ENCODE assay signal across 8 cellular contexts in the genomic region with DNA sequence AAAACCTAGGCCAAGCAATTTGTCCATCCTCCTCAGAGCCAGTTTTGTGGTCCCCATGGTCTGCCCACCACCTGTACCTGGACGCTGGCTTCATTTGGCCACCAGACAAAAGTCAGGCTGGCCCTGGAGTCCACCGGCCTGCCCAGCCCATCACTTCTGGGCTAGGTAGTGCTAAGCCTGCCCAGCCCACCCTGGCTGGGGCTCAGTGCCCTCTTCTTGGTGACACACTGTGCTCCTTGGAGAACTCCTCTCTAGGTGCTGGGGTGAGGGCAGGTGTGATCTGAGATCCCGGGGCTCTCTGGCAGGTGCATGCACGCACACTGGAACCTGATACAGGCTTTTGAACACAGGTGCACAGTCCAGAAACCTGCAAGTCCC. TPM values are rescaled to one million over a fixed set of nuclear protein-coding genes. Genes with fewer than 3 reads are reported as not detected.
A peak's percentile ranks its signal among the peaks of the same experiment; 100 is the strongest.
DNase-seq lines count a peak whose midpoint lies in the region; ATAC-seq and TF ChIP-seq lines count a peak whose summit lies in the region.

No MANE protein-coding gene starts in this region.

- H3K9me3 ChIP-seq in BLaER1 = no peaks in the 10 kb centered on the region

- peak overlapping the region; percentile 82; the same call in 1 of the 2 replicates for H3K9ac ChIP-seq in BLaER1

- ATAC-seq in central memory CD8-positive, alpha-beta T cell (replicated peaks; ENCODE audit: extremely low read depth, poor library complexity, severe bottlenecking) = no peak
- ATAC-seq in naive B cell (ENCODE audit: low read depth in 2 of 2) = no peak
- ATAC-seq in GM21528 (IDR thresholded peaks at IDR 0.05; ENCODE audit: low FRiP score, unreplicated experiment) = no peak
- no peak for ATAC-seq in HG03432 (IDR thresholded peaks at IDR 0.05; ENCODE audit: unreplicated experiment)
- ATAC-seq in GM18867 (IDR thresholded peaks at IDR 0.05; ENCODE audit: unreplicated experiment) = no peak

- H3K36me3 Mint-ChIP-seq in HFFc6 (ENCODE audit: low read depth) = peaks cover 9% of the 10 kb centered on the region
- peaks cover 10% of the 10 kb centered on the region for H3K36me3 Mint-ChIP-seq in central memory CD8-positive, alpha-beta T cell (ENCODE audit: insufficient read depth)
- H3K36me3 Mint-ChIP-seq in naive B cell = peaks cover under 1 to 7% of the 10 kb centered on the region in 2 donors

- peak overlapping the region; percentile 89 for H3K4me3 Mint-ChIP-seq in HFFc6
- H3K4me3 Mint-ChIP-seq in central memory CD8-positive, alpha-beta T cell = peak overlapping the region; percentile 89
- H3K4me3 Mint-ChIP-seq in naive B cell = peak overlapping the region in 7 of 8 donors; percentile 25 to 92 (median 88)

- TF ChIP-seq CTCF in HFFc6 (IDR thresholded peaks at IDR 0.05) = no peak

- peaks cover 28% of the 10 kb centered on the region for H3K4me1 ChIP-seq in BLaER1

- no peaks in the 10 kb centered on the region; the same call in 1 of the 2 replicates for H3K27me3 Mint-ChIP-seq in HFFc6 (ENCODE audit: insufficient read depth)
- H3K27me3 Mint-ChIP-seq in central memory CD8-positive, alpha-beta T cell = no peaks in the 10 kb centered on the region
- H3K27me3 Mint-ChIP-seq in naive B cell = no peaks in the 10 kb centered on the region

- H3K9me3 Mint-ChIP-seq in HFFc6 = no peaks in the 10 kb centered on the region
- no peaks in the 10 kb centered on the region for H3K9me3 Mint-ChIP-seq in central memory CD8-positive, alpha-beta T cell
- H3K9me3 Mint-ChIP-seq in naive B cell = no peaks in the 10 kb centered on the region

- peak overlapping the region; percentile 98 for H3K4me2 ChIP-seq in BLaER1

- no peaks in the 10 kb centered on the region for H4K20me1 ChIP-seq in BLaER1

- peak overlapping the region; percentile 81; the same call in 1 of the 2 replicates for H3K27ac ChIP-seq in BLaER1

- peaks cover 32% of the 10 kb centered on the region for H3K4me1 Mint-ChIP-seq in HFFc6 (ENCODE audit: low read depth)
- peaks cover 20% of the 10 kb centered on the region for H3K4me1 Mint-ChIP-seq in central memory CD8-positive, alpha-beta T cell
- peaks cover 17 to 26% (median 22%) of the 10 kb centered on the region in 3 donors for H3K4me1 Mint-ChIP-seq in naive B cell

- peak overlapping the region; percentile 76 for H3K4me3 ChIP-seq in BLaER1

- H3K36me3 ChIP-seq in BLaER1 = no peaks in the 10 kb centered on the region; the same call in 1 of the 2 replicates

- H3K27me3 ChIP-seq in BLaER1 = peaks cover 27% of the 10 kb centered on the region

- DNase-seq in HFFc6 (no peak), naive B cell (no peak), HuH-7.5 (ENCODE audit: low spot score) (no peak)
- DNase-seq in central memory CD8-positive, alpha-beta T cell (ENCODE audit: low spot score in 2 of 2) = no peak

- H3K27ac Mint-ChIP-seq in HFFc6 (peak overlapping the region; percentile 86; the same call in 1 of the 2 replicates), naive B cell (peak overlapping the region in 2 of 6 donors; percentile 32 to 66)
- H3K27ac Mint-ChIP-seq in central memory CD8-positive, alpha-beta T cell (ENCODE audit: low read depth) = no peak overlapping the region

RNA-seq across cellular contexts. Expression of gene AIFM2, which starts 1.1 kb away (rescaled TPM):
- 10 to 100 TPM in 3 of 6 experiments, 1 to 10 TPM in 3; 5.1 to 12.3 (median 10.4) TPM for total RNA-seq in HFFc6 (2021; fragmentation: NEBNext Ultra II Directional; extraction: Animal tissue kit (Norgen Biotek cat#: 25700))
- polyA plus RNA-seq in naive B cell (ENCODE audit: low read depth in 6 of 6) = 1 to 10 TPM; 1.8 to 3.0 (median 2.2) TPM

RNA-seq across cellular contexts. Expression of gene TYSND1, which starts 15.0 kb away (rescaled TPM):
- 1 to 10 TPM; 4.6 to 5.7 (median 4.9) TPM for total RNA-seq in HFFc6 (2021; fragmentation: NEBNext Ultra II Directional; extraction: Animal tissue kit (Norgen Biotek cat#: 25700))
- 10 to 100 TPM; 19.8 to 33.5 (median 25.0) TPM for polyA plus RNA-seq in naive B cell (ENCODE audit: low read depth in 6 of 6)

RNA-seq across cellular contexts. Expression of gene SAR1A, which starts 38.8 kb away (rescaled TPM):
- total RNA-seq in HFFc6 (2021; fragmentation: NEBNext Ultra II Directional; extraction: Animal tissue kit (Norgen Biotek cat#: 25700)) = 100 to 1,000 TPM; 203 to 231 (median 215) TPM
- 10 to 100 TPM in 5 of 6 donors, 1 to 10 TPM in 1; 9.4 to 40.7 (median 25.2) TPM for polyA plus RNA-seq in naive B cell (ENCODE audit: low read depth in 6 of 6)
